Comparison of ENCODE assay signal across 24 cellular contexts in the genomic region with DNA sequence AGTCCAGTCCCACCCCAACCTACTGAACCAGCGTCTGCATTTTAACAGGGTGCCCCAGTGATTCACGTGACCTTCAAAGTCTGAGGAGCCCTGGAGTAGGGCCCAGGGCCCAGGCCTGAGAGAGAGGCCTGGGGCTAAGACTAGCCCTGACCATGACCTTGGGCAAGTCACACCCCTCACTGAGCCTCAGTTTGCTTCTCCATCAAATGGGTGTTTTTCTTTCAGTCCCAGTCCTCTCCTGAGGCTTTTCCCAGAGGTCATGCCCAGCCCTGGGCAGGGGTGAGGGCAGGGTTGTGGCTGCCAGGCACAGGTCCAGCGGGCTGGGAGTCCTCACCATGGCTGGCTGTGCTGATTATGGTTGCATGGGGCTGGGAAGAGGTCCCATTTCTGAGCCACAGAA. TPM values are rescaled to one million over a fixed set of nuclear protein-coding genes. Genes with fewer than 3 reads are reported as not detected.
"Had no signal": no experiment of that assay in that cellular context is flagged by ENCODE, and none has a peak within 500 bp of the region (broad histone marks: within the 10 kb centered on the region; RNA-seq: fewer than 3 reads in every experiment).

No MANE protein-coding gene starts in this region.

- H3K4me3 ChIP-seq: cardiac muscle cell, gastrocnemius medialis, heart left ventricle, lower lobe of right lung, pancreas, suprapubic skin had no signal

- H3K27me3 Mint-ChIP-seq: activated B cell treated with CpG ODN at 0.5 μM for 24 hours; activated CD4-positive, alpha-beta T cell treated with anti-CD3 and anti-CD28 coated beads, Interleukin-2, amount 10 ng/mL, durations not matched to agents 24 days and 14 days had no signal

- H3K27ac Mint-ChIP-seq: activated B cell treated with CpG ODN at 0.5 μM for 24 hours; activated CD4-positive, alpha-beta T cell treated with anti-CD3 and anti-CD28 coated beads, Interleukin-2, amount 10 ng/mL, durations not matched to agents 24 days and 14 days; activated CD8-positive, alpha-beta T cell treated with anti-CD3 and anti-CD28 coated beads, Interleukin-2, amount 10 ng/mL, durations not matched to agents 7 days and 5 days; activated T-cell treated with anti-CD3 and anti-CD28 coated beads, Interleukin-2, amount 50 U/mL, for 72 hours; T-helper 2 cell treated with Interferon-gamma antibody and Interleukin-4, amounts not matched to agents 5 μg/mL and 100 μg/mL, for 36 hours had no signal

- H3K9me3 Mint-ChIP-seq: activated B cell treated with CpG ODN at 0.5 μM for 24 hours; activated CD4-positive, alpha-beta T cell treated with anti-CD3 and anti-CD28 coated beads, Interleukin-2, amount 10 ng/mL, durations not matched to agents 24 days and 14 days; activated naive CD4-positive, alpha-beta T cell treated with anti-CD3 and anti-CD28 coated beads, Interleukin-2, amount 50 U/mL, for 72 hours; activated T-cell treated with anti-CD3 and anti-CD28 coated beads, Interleukin-2, amount 50 U/mL, for 72 hours; neural crest cell; T-helper 2 cell treated with Interferon-gamma antibody and Interleukin-4, amounts not matched to agents 5 μg/mL and 100 μg/mL, for 36 hours had no signal

- H3K4me1 Mint-ChIP-seq: activated CD4-positive, alpha-beta T cell treated with anti-CD3 and anti-CD28 coated beads, Interleukin-2, amount 10 ng/mL, durations not matched to agents 24 days and 14 days had no signal

- DNase-seq: activated B cell treated with CpG ODN at 0.5 μM for 24 hours; activated CD4-positive, alpha-beta T cell treated with anti-CD3 and anti-CD28 coated beads, Interleukin-2, amount 10 ng/mL, durations not matched to agents 24 days and 14 days; activated CD8-positive, alpha-beta memory T cell treated with anti-CD3 and anti-CD28 coated beads, Interleukin-2, amount 50 U/mL, for 48 hours; activated CD8-positive, alpha-beta T cell treated with anti-CD3 and anti-CD28 coated beads, Interleukin-2, amount 10 ng/mL, durations not matched to agents 7 days and 5 days; activated gamma-delta T cell; activated T-cell treated with anti-CD3 and anti-CD28 coated beads, Interleukin-2, amount 50 U/mL, for 72 hours; gastrocnemius medialis; heart left ventricle; left cardiac atrium; lower lobe of right lung; midbrain; pancreas; stimulated activated CD4-positive, alpha-beta T cell treated with anti-CD3 and anti-CD28 coated beads, Interleukin-4, amount 100 ng/mL, for 4 hours; stimulated activated CD8-positive, alpha-beta memory T cell treated with anti-CD3 and anti-CD28 coated beads, Interleukin-4, amount 100 ng/mL, for 48 hours; stimulated activated naive CD8-positive, alpha-beta T cell treated with anti-CD3 and anti-CD28 coated beads, Interleukin-15, Interleukin-2, amounts not matched to agents 100 U/mL and 50 U/mL, for 24 hours; trophoblast cell had no signal

- H3K27ac ChIP-seq: cardiac muscle cell, gastrocnemius medialis, lower lobe of right lung, pancreas, suprapubic skin had no signal

- H3K36me3 Mint-ChIP-seq: activated naive CD4-positive, alpha-beta T cell treated with anti-CD3 and anti-CD28 coated beads, Interleukin-2, amount 50 U/mL, for 72 hours had no signal

- ATAC-seq: activated CD8-positive, alpha-beta T cell treated with anti-CD3 and anti-CD28 coated beads, Interleukin-2, amount 10 ng/mL, durations not matched to agents 7 days and 5 days; activated T-cell treated with anti-CD3 and anti-CD28 coated beads, Interleukin-2, amount 50 U/mL, for 72 hours; gastrocnemius medialis; left cardiac atrium; lower lobe of right lung; pancreas; stimulated activated naive CD8-positive, alpha-beta T cell treated with anti-CD3 and anti-CD28 coated beads, Interleukin-15, Interleukin-2, amounts not matched to agents 100 U/mL and 50 U/mL, for 24 hours had no signal

- FAIRE-seq: endometrium, pancreas had no signal

- H3K4me3 Mint-ChIP-seq: activated B cell treated with CpG ODN at 0.5 μM for 24 hours; activated CD4-positive, alpha-beta T cell treated with anti-CD3 and anti-CD28 coated beads, Interleukin-2, amount 10 ng/mL, durations not matched to agents 24 days and 14 days; activated CD8-positive, alpha-beta T cell treated with anti-CD3 and anti-CD28 coated beads, Interleukin-2, amount 10 ng/mL, durations not matched to agents 7 days and 5 days; activated T-cell treated with anti-CD3 and anti-CD28 coated beads, Interleukin-2, amount 50 U/mL, for 72 hours; T-helper 2 cell treated with Interferon-gamma antibody and Interleukin-4, amounts not matched to agents 5 μg/mL and 100 μg/mL, for 36 hours had no signal

- H3K9me3 ChIP-seq: gastrocnemius medialis, heart left ventricle, lower lobe of right lung, pancreas, suprapubic skin had no signal

- H3K27me3 ChIP-seq: cardiac muscle cell, gastrocnemius medialis, heart left ventricle, pancreas, suprapubic skin had no signal

RNA-seq across cellular contexts. Expression of a gene that starts 48.5 kb away (rescaled TPM):
- total RNA-seq: activated B cell treated with CpG ODN at 0.5 μM for 24 hours; activated CD4-positive, alpha-beta T cell treated with anti-CD3 and anti-CD28 coated beads, Interleukin-2, amount 10 ng/mL, durations not matched to agents 24 days and 14 days; activated naive CD4-positive, alpha-beta T cell treated with anti-CD3 and anti-CD28 coated beads, Interleukin-2, amount 50 U/mL, for 72 hours; cardiac muscle cell; gastrocnemius medialis; heart left ventricle; left cardiac atrium; lower lobe of right lung; renal cortical epithelial cell; skeletal muscle tissue; suprapubic skin had no signal
- polyA plus RNA-seq: heart left ventricle had no signal
